10 cellular contexts compared by ENCODE assay signal in the genomic region with DNA sequence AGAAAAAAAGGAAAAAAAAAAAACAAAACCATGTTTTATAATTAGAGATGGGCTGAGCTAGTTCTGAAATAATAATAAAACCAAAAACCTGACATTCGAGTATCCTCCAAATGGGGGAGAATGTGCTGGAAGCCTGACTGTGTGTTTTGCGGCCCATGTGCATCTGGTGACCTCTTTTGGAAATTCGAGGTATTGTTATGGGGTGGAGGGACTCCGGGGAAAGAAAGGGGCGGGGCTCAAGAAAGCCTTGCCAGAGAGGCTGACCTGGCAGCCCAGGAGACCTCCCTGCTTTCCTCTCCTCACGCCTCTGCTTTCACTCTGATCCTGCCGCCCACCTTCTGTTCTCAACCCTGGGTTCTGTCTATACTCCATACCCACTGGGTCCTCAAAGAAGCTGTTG.
DNase-seq lines count a peak whose midpoint lies in the region; ATAC-seq and TF ChIP-seq lines count a peak whose summit lies in the region.
"Had no signal": no experiment of that assay in that cellular context is flagged by ENCODE, and none has a peak within 500 bp of the region (broad histone marks: within the 10 kb centered on the region; RNA-seq: fewer than 3 reads in every experiment).

No MANE protein-coding gene starts in this region.

- H3K36me3 ChIP-seq in OCI-LY3 (replicated peaks; ENCODE audit: low read depth, low read length) (no peaks in the 10 kb centered on the region), psoas muscle (ENCODE audit: insufficient read depth in 1 of 2, low read depth in 1 of 2) (no peaks in the 10 kb centered on the region)
- H3K36me3 ChIP-seq: suprapubic skin had no signal

- H3K27me3 ChIP-seq in OCI-LY3 (ENCODE audit: low read depth, low read length) (peaks cover 11% of the 10 kb centered on the region; the same call in 1 of the 2 replicates), foreskin keratinocyte (no peaks in the 10 kb centered on the region), psoas muscle (ENCODE audit: insufficient read depth in 3 of 3, low read length in 2 of 3) (no peaks in the 10 kb centered on the region)

- ATAC-seq in foreskin keratinocyte (peak; percentile 17), psoas muscle (no peak)
- ATAC-seq in activated CD4-positive, CD25-positive, alpha-beta regulatory T cell treated with anti-CD3 and anti-CD28 coated beads, Interleukin-2, amount 50 U/mL, for 24 hours, result no peak

- H3K9me3 ChIP-seq in OCI-LY3 (ENCODE audit: insufficient read depth, low read length) (no peaks in the 10 kb centered on the region), psoas muscle (no peaks in the 10 kb centered on the region)
- H3K9me3 ChIP-seq: suprapubic skin had no signal

- WGBS in psoas muscle, 3 donors, result 50 to 57% (median 55%) methylated on average over 7 of the region's 7 CpGs

- H3K4me1 ChIP-seq in OCI-LY3 (ENCODE audit: low read length) (peaks cover 49% of the 10 kb centered on the region), foreskin keratinocyte (no peaks in the 10 kb centered on the region), psoas muscle (peaks cover 10% of the 10 kb centered on the region)
- H3K4me1 ChIP-seq: suprapubic skin had no signal

- DNase-seq in COLO829 (ENCODE audit: low spot score) (peak; percentile 27), GM19240 (ENCODE audit: insufficient read length, low spot score) (peak; percentile 64), foreskin keratinocyte (no peak), NK-92 (lab: John Stamatoyannopoulos, UW; ENCODE audit: unreplicated experiment) (no peak), globus pallidus (ENCODE audit: low spot score) (no peak), psoas muscle (no peak)
- DNase-seq: activated naive CD8-positive, alpha-beta T cell treated with anti-CD3 and anti-CD28 coated beads, Interleukin-2, amount 10 ng/mL, durations not matched to agents 7 days and 5 days had no signal

- H4K20me1 ChIP-seq in OCI-LY3 (ENCODE audit: insufficient read depth, low read length), result no peaks in the 10 kb centered on the region

- no peak overlapping the region for H3K4me3 ChIP-seq in OCI-LY3 (ENCODE audit: low read length)
- no peak overlapping the region for H3K4me3 ChIP-seq in psoas muscle
- H3K4me3 ChIP-seq: suprapubic skin had no signal

- H3K9ac ChIP-seq in OCI-LY3 (ENCODE audit: low read length), result no peak overlapping the region

- intact Hi-C loops in psoas muscle (cut with DNase I), result no loop called here

- H3K27ac ChIP-seq in OCI-LY3 (ENCODE audit: low read length) (no peak overlapping the region), foreskin keratinocyte (no peak overlapping the region), psoas muscle (no peak overlapping the region)
- H3K27ac ChIP-seq: suprapubic skin had no signal

- no peak overlapping the region for H2AFZ ChIP-seq in OCI-LY3 (ENCODE audit: low read depth, low read length)

- peak overlapping the region; percentile 35 for H3K4me2 ChIP-seq in OCI-LY3 (ENCODE audit: low read length)

- TF ChIP-seq CTCF in OCI-LY3 (IDR thresholded peaks at IDR 0.05; ENCODE audit: low read depth, low read length) (peak; percentile 92), foreskin keratinocyte (conservative IDR thresholded peaks at IDR 0.05) (peak; percentile 47), psoas muscle (IDR thresholded peaks at IDR 0.05) (no peak)

- no peaks in the 10 kb centered on the region for H3K79me2 ChIP-seq in OCI-LY3 (ENCODE audit: low read length)

Comparison
In these comparisons a context has a peak if more than half of its experiments do, and no peak if none do; other contexts are left out.
1. DNase-seq: peak in COLO829 (single experiment) and GM19240 (single experiment); none in foreskin keratinocyte (0 of 2), NK-92 (single experiment), globus pallidus (single experiment) and psoas muscle (0 of 2).